Comparison of ENCODE assay signal across 1 cellular context in genomic region chr2:30165050-30165520, GRCh38.
A peak's percentile ranks its signal among the peaks of the same experiment; 100 is the strongest.
TF ChIP-seq lines count a peak whose summit lies in the region.

No MANE protein-coding gene starts in this region.

TF ChIP-seq in K562, 482 proteins besides CTCF, POLR2A, EP300 and RAD21 (continued from another document and continues in another):
- TF ChIP-seq ZNF511 (CRISPR knock-in tag; IDR thresholded peaks at IDR 0.05) (no peak), XRCC5 (IDR thresholded peaks at IDR 0.05; ENCODE audit: low read depth, low read length) (peak; percentile 69; the same call in 1 of the 2 replicates), RCOR1 (IDR thresholded peaks at IDR 0.05; ENCODE audit: borderline replicate concordance in 1 of 2, low read depth in 2 of 2, low read length in 2 of 2) (peak in 1 of 2 experiments; percentile 68; a peak in 2 of 4 replicates), ADNP (tag; IDR thresholded peaks at IDR 0.05) (0 out of 2 replicates have a peak, but pooled peaks have one; percentile 28), ZBTB40 (IDR thresholded peaks at IDR 0.05) (no peak), ZBTB40 (CRISPR knock-in tag; IDR thresholded peaks at IDR 0.05) (no peak), ZNF324 (CRISPR knock-in tag; IDR thresholded peaks at IDR 0.05) (no peak), POLR3G (IDR thresholded peaks at IDR 0.05; ENCODE audit: extremely low read depth, insufficient read length, insufficient replicate concordance) (no peak), HMBOX1 (IDR thresholded peaks at IDR 0.05) (no peak), TSHZ1 (CRISPR knock-in tag; IDR thresholded peaks at IDR 0.05) (no peak), PBX2 (CRISPR knock-in tag; IDR thresholded peaks at IDR 0.05; ENCODE audit: low read depth) (no peak), PBX2 (tag; conservative IDR thresholded peaks at IDR 0.05; ENCODE audit: low read depth) (no peak), KDM5B (IDR thresholded peaks at IDR 0.05; ENCODE audit: insufficient replicate concordance, low read depth, low read length) (no peak), DEAF1 (CRISPR knock-in tag; IDR thresholded peaks at IDR 0.05) (peak; percentile 84), ELF4 (CRISPR knock-in tag; IDR thresholded peaks at IDR 0.05) (no peak), BCLAF1 (IDR thresholded peaks at IDR 0.05; ENCODE audit: borderline replicate concordance in 1 of 2, control insufficient read depth in 1 of 2, low read depth in 2 of 2, low read length in 1 of 2) (no peak), ZNF3 (CRISPR knock-in tag; IDR thresholded peaks at IDR 0.05) (no peak), ZNF551 (CRISPR knock-in tag; IDR thresholded peaks at IDR 0.05) (no peak), VEZF1 (CRISPR knock-in tag; IDR thresholded peaks at IDR 0.05) (no peak), FOXK2 (conservative IDR thresholded peaks at IDR 0.05 in 1 of 2, IDR thresholded peaks at IDR 0.05 in 1 of 2; ENCODE audit: low read depth in 2 of 2) (peak; percentile 82 to 91), TRIM25 (IDR thresholded peaks at IDR 0.05; ENCODE audit: borderline replicate concordance) (no peak), LARP7 (IDR thresholded peaks at IDR 0.05) (no peak), ZNF347 (CRISPR knock-in tag; IDR thresholded peaks at IDR 0.05; ENCODE audit: low read depth) (no peak), DIDO1 (tag; IDR thresholded peaks at IDR 0.05; ENCODE audit: low read depth) (no peak), MEIS2 (IDR thresholded peaks at IDR 0.05; ENCODE audit: partially characterized antibody) (no peak), ATF1 (CRISPR knock-in tag; IDR thresholded peaks at IDR 0.05) (no peak), ATF1 (tag; IDR thresholded peaks at IDR 0.05) (0 out of 2 replicates have a peak, but pooled peaks have one; percentile 32)
